Comparison of ENCODE assay signal across 1 cellular context in the genomic region with DNA sequence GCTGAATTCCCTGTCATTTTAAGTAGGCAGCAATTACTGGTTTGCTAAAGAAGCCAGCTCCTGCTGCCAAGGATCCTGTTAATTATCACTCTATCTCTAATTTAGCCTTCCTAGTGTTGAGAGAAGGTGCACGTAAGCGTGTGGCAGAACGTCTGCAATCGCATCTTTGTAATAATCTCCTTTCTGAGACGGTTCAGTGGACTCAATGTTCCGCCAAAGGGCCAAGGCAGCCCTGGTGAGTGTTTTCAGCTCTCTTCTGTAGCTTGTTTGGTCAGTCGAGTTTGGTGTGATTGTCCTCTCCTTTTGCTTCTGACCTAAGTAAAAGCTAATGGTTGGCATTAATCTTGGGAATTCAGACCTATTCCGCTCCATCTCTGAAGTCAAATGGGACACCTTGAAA.
TF ChIP-seq lines count a peak whose summit lies in the region.

No MANE protein-coding gene starts in this region.

TF ChIP-seq in H1, 55 proteins besides CTCF, POLR2A, EP300 and RAD21:
- TF ChIP-seq EGR1 (IDR thresholded peaks at IDR 0.05; ENCODE audit: borderline replicate concordance, low read depth, low read length): no peak
- TF ChIP-seq SRF (IDR thresholded peaks at IDR 0.05; ENCODE audit: low read depth, low read length): no peak
- TF ChIP-seq, protein P1, sequence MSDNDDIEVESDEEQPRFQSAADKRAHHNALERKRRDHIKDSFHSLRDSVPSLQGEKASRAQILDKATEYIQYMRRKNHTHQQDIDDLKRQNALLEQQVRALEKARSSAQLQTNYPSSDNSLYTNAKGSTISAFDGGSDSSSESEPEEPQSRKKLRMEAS (IDR thresholded peaks at IDR 0.05): no peak
TF ChIP-seq in H1: peak in this region for 0.
